ENCODE assay signal across 8 cellular contexts in the genomic region with DNA sequence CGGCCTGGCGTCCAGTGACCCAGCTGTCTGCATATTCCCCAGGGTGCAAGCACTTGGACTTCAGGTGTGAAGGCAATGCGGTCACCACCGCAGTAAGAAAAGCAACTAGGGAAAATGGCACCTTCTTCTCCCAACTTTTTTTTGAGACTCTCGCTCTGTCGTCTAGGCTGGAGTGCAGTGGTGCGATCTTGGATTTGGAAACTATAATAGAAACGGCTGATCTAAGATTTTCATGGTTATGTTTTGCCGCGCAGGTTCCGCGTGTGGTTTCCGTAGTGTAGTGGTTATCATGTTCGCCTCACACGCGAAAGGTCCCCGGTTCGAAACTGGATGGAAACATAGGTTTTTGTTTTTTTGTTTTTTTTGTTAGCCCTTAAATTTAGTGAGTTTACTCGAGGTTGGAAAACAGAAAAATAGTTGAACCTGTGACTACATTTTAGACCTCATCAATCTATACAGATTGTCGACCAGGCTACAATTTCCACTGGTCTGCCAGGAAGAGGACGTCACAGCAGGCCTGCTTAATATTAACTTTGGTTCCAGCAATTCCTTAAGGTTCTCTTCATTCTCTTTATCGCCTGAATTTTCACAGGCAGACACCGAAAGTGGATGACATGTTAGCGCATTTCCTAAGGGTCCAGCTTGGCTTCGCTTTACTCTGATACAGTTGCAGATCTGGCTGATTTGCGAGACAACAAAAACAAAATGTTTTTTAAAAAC.
DNase-seq lines count a peak whose midpoint lies in the region; ATAC-seq, FAIRE-seq and TF ChIP-seq lines count a peak whose summit lies in the region.
"Not testable (repeated sequence)": the region's sequence is repeated elsewhere in the genome, so short reads cannot be mapped to it uniquely, and the experiment has no call there.

No MANE protein-coding gene starts in this region.

- H3K9me3 ChIP-seq in K562 (replicated peaks; ENCODE audit: control insufficient read depth, insufficient read depth, low read depth, low read length) = not testable (repeated sequence)

- peak overlapping the region; percentile 58 for H3K27ac Mint-ChIP-seq in activated CD4-positive, alpha-beta T cell treated with anti-CD3 and anti-CD28 coated beads for 36 hours
- H3K27ac Mint-ChIP-seq in naive B cell = peak overlapping the region; percentile 4 to 99 (median 98)

- intact Hi-C loops in activated CD4-positive, alpha-beta T cell treated with anti-CD3 and anti-CD28 coated beads for 36 hours (cut with DNase I, micrococcal nuclease); K562 (cut with micrococcal nuclease); head of caudate nucleus (cut with DNase I): not testable (repeated sequence)

- not testable (repeated sequence) for H3K27me3 ChIP-seq in K562 (ENCODE audit: control insufficient read depth in 2 of 2, insufficient read depth in 2 of 2, low read length in 2 of 2)

- not testable (repeated sequence) for H3K36me3 Mint-ChIP-seq in activated CD4-positive, alpha-beta T cell treated with anti-CD3 and anti-CD28 coated beads for 36 hours (ENCODE audit: low read depth); naive B cell

- TF ChIP-seq EP300 in K562 (IDR thresholded peaks at IDR 0.05; ENCODE audit: low read length) = peak; percentile 21; the same call in 1 of the 2 replicates

- BruUV-seq in K562 (replicated peaks; lab: Mats Ljungman, UMichigan) = not testable (repeated sequence)

- CTCF ChIA-PET in activated CD4-positive, alpha-beta T cell treated with anti-CD3 and anti-CD28 coated beads for 36 hours (lab: Charles Lee); K562 (lab: Yijun Ruan, JAX; ENCODE audit: low intra/inter-chr PET ratio): not testable (repeated sequence)

- H4K20me1 ChIP-seq in K562 (replicated peaks; ENCODE audit: control insufficient read depth, insufficient read depth, low read length) = not testable (repeated sequence)

- 0 out of 2 replicates have a peak overlapping the region, but pooled peaks have one; percentile 23 for H2AFZ ChIP-seq in K562 (ENCODE audit: low read depth, low read length)

- H3K4me2 ChIP-seq in K562 (ENCODE audit: insufficient read depth, low read length) = peak overlapping the region; percentile 18

- peak overlapping the region; percentile 69 for H3K4me3 Mint-ChIP-seq in activated CD4-positive, alpha-beta T cell treated with anti-CD3 and anti-CD28 coated beads for 36 hours
- peak overlapping the region; percentile 52 to 98 (median 92) for H3K4me3 Mint-ChIP-seq in naive B cell

- not testable (repeated sequence) for H3K27me3 Mint-ChIP-seq in activated CD4-positive, alpha-beta T cell treated with anti-CD3 and anti-CD28 coated beads for 36 hours; naive B cell

- TF ChIP-seq POLR2A in K562 (conservative IDR thresholded peaks at IDR 0.05) = not testable (repeated sequence)

- H3K4me1 Mint-ChIP-seq in activated CD4-positive, alpha-beta T cell treated with anti-CD3 and anti-CD28 coated beads for 36 hours; naive B cell: not testable (repeated sequence)

- TF ChIP-seq CTCF in K562 (IDR thresholded peaks at IDR 0.05 in 2 of 3, conservative IDR thresholded peaks at IDR 0.05 in 1 of 3; ENCODE audit: insufficient read depth in 2 of 3, low read depth in 1 of 3, low read length in 3 of 3) = not testable (repeated sequence)

- H3K4me3 ChIP-seq in K562 = 0 out of 2 replicates have a peak overlapping the region, but pooled peaks have one; percentile 11

- not testable (repeated sequence) for H3K4me1 ChIP-seq in K562 (replicated peaks in 1 of 2; ENCODE audit: control insufficient read depth in 2 of 2, insufficient read depth in 2 of 2, low read length in 2 of 2)

- not testable (repeated sequence) for TF ChIP-seq RAD21 in K562 (CRISPR knock-in tag; conservative IDR thresholded peaks at IDR 0.05 in 1 of 2, IDR thresholded peaks at IDR 0.05 in 1 of 2)

- ATAC-seq in HG02885 (IDR thresholded peaks at IDR 0.05; ENCODE audit: poor library complexity, unreplicated experiment) = peak; percentile 32
- ATAC-seq in activated CD4-positive, alpha-beta T cell treated with anti-CD3 and anti-CD28 coated beads for 36 hours = peak; percentile 21
- ATAC-seq in K562 = peak; percentile 61
- peak; percentile 64 to 75 for ATAC-seq in naive B cell (ENCODE audit: low read depth in 2 of 2)

- not testable (repeated sequence) for H3K9me1 ChIP-seq in K562 (ENCODE audit: control insufficient read depth, insufficient read depth, low read length)

- H3K9me3 Mint-ChIP-seq in activated CD4-positive, alpha-beta T cell treated with anti-CD3 and anti-CD28 coated beads for 36 hours (ENCODE audit: low read depth); naive B cell: not testable (repeated sequence)

- not testable (repeated sequence) for H3K27ac ChIP-seq in K562 (ENCODE audit: extremely low read depth, low read depth, low read length)

- peak overlapping the region; percentile 34 to 45; a peak in 3 of 4 replicates for H3K9ac ChIP-seq in K562 (ENCODE audit: insufficient read depth in 1 of 2, low read depth in 2 of 2, low read length in 2 of 2)

- H3K79me2 ChIP-seq in K562 (ENCODE audit: control insufficient read depth, insufficient read depth, low read length) = not testable (repeated sequence)

- POLR2A ChIA-PET in activated CD4-positive, alpha-beta T cell treated with anti-CD3 and anti-CD28 coated beads for 36 hours (lab: Charles Lee); K562 (lab: Yijun Ruan, JAX): not testable (repeated sequence)

- WGBS in K562 (ENCODE audit: insufficient coverage, low coverage, missing lambda C conversion rate) = 0% methylated on average over 13 of the region's 26 CpGs

- DNase-seq in COLO668 (lab: John Stamatoyannopoulos, UW; ENCODE audit: unreplicated experiment) (peak; percentile 49), NCI-H446 (lab: John Stamatoyannopoulos, UW) (peak; percentile 24 to 70), K562 (ENCODE audit: extremely low read depth in 1 of 4, low spot score in 3 of 4) (peak; percentile 1 to 72 (median 2)), head of caudate nucleus (peak in 28 of 42 donors; percentile 1 to 45 (median 13)), naive B cell (peak; percentile 66)
- peak; percentile 65 for DNase-seq in activated CD4-positive, alpha-beta T cell treated with anti-CD3 and anti-CD28 coated beads for 36 hours
- DNase-seq in stimulated activated CD4-positive, alpha-beta T cell treated with anti-CD3 and anti-CD28 coated beads, TNF-alpha, amount 100 ng/mL, for 24 hours (ENCODE audit: low read depth in 3 of 3) = peak in 2 of 3 experiments; percentile 11 to 52

- in situ Hi-C loops in K562 (cut with MboI) = loop anchor here (10.0 to 25.0 kb wide), 2 partner anchors 1352 to 1445 kb away; no protein-coding TSS in a partner anchor

- not testable (repeated sequence) for FAIRE-seq in K562 (lab: Jason Lieb, UNC)

- not testable (repeated sequence) for H3K36me3 ChIP-seq in K562 (ENCODE audit: control insufficient read depth, insufficient read depth, low read length)

TF ChIP-seq in K562, 482 proteins besides CTCF, POLR2A, EP300 and RAD21 (continues in another document):
- TF ChIP-seq, protein P1, sequence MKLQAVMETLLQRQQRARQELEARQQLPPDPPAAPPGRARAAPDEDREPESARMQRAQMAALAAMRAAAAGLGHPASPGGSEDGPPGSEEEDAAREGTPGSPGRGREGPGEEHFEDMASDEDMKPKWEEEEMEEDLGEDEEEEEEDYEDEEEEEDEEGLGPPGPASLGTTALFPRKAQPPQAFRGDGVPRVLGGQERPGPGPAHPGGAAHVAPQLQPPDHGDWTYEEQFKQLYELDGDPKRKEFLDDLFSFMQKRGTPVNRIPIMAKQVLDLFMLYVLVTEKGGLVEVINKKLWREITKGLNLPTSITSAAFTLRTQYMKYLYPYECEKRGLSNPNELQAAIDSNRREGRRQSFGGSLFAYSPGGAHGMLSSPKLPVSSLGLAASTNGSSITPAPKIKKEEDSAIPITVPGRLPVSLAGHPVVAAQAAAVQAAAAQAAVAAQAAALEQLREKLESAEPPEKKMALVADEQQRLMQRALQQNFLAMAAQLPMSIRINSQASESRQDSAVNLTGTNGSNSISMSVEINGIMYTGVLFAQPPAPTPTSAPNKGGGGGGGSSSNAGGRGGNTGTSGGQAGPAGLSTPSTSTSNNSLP (IDR thresholded peaks at IDR 0.05; ENCODE audit: borderline replicate concordance, low read depth, low read length) = 0 out of 2 replicates have a peak, but pooled peaks have one; percentile 19
- TF ChIP-seq POLR2H (tag; IDR thresholded peaks at IDR 0.05; ENCODE audit: low read depth) (peak; percentile 77), TEAD4 (IDR thresholded peaks at IDR 0.05; ENCODE audit: low read length) (0 out of 2 replicates have a peak, but pooled peaks have one; percentile 51), MYC (IDR thresholded peaks at IDR 0.05; ENCODE audit: low read depth, low read length) (peak; percentile 25; the same call in 1 of the 2 replicates), BDP1 (IDR thresholded peaks at IDR 0.05; ENCODE audit: insufficient read depth, insufficient read length) (peak; percentile 40), POLR3A (IDR thresholded peaks at IDR 0.05; ENCODE audit: borderline replicate concordance, extremely low read depth, insufficient read depth, insufficient read length) (peak; percentile 78)
- TF ChIP-seq TEAD4 (CRISPR knock-in tag; IDR thresholded peaks at IDR 0.05; ENCODE audit: borderline replicate concordance); MYC (CRISPR knock-in tag; IDR thresholded peaks at IDR 0.05; ENCODE audit: borderline replicate concordance, low read depth): not testable (repeated sequence)

Comparison
In these comparisons a context has a peak if more than half of its experiments do, and no peak if none do; other contexts are left out.
1. DNase-seq: peak in every context shown above with its lines; median percentile 66 in naive B cell; 65 in activated CD4-positive, alpha-beta T cell treated with anti-CD3 and anti-CD28 coated beads for 36 hours; 49 in COLO668; 47 in NCI-H446; 32 in stimulated activated CD4-positive, alpha-beta T cell treated with anti-CD3 and anti-CD28 coated beads, TNF-alpha, amount 100 ng/mL, for 24 hours; 13 in head of caudate nucleus; 2 in K562.